In genomic region chr10:99233680-99234018, GRCh38 we compare ENCODE assay signal across 7 cellular contexts. TPM values are rescaled to one million over a fixed set of nuclear protein-coding genes. Genes with fewer than 3 reads are reported as not detected.
A peak's percentile ranks its signal among the peaks of the same experiment; 100 is the strongest.
DNase-seq lines count a peak whose midpoint lies in the region; ATAC-seq and TF ChIP-seq lines count a peak whose summit lies in the region.

No MANE protein-coding gene starts in this region.

- peak overlapping the region; percentile 94 for H3K4me2 ChIP-seq in hepatocyte

- peaks cover 23% of the 10 kb centered on the region for H3K4me1 ChIP-seq in hepatocyte (ENCODE audit: insufficient read depth)

- 4% methylated on average over 17 of the region's 17 CpGs for WGBS in hepatocyte (ENCODE audit: low lambda C conversion rate, missing lambda C conversion rate)

- H4K20me1 ChIP-seq in hepatocyte (ENCODE audit: insufficient read depth, poor library complexity, severe bottlenecking) = no peaks in the 10 kb centered on the region

- no peaks in the 10 kb centered on the region for H3K9me2 ChIP-seq in hepatocyte (replicated peaks; ENCODE audit: insufficient read depth)

- H3K36me3 ChIP-seq in hepatocyte (replicated peaks; ENCODE audit: insufficient read depth, low read depth) = no peaks in the 10 kb centered on the region

- H3K27me3 Mint-ChIP-seq in T-helper 17 cell = peaks cover 87% of the 10 kb centered on the region

- H3K79me2 ChIP-seq in hepatocyte = no peaks in the 10 kb centered on the region

- no peak for TF ChIP-seq CTCF in hepatocyte (IDR thresholded peaks at IDR 0.05; ENCODE audit: poor library complexity)

- peak overlapping the region; percentile 81 for H3K4me3 Mint-ChIP-seq in T-helper 17 cell

- H3K4me3 ChIP-seq in hepatocyte (peak overlapping the region; percentile 71), skin epidermis (peak overlapping the region in 6 of 7 experiments; percentile 18 to 41 (median 26))

- DNase-seq in T-helper 17 cell (no peak), hepatocyte (ENCODE audit: low spot score) (no peak), HCEC 1CT (no peak), NCI-H1105 (lab: John Stamatoyannopoulos, UW) (no peak), NCI-H2029 (lab: John Stamatoyannopoulos, UW) (no peak)

- H3K27ac Mint-ChIP-seq in T-helper 17 cell = no peak overlapping the region

- H3K27me3 ChIP-seq in hepatocyte = peaks cover 96% of the 10 kb centered on the region

- peak overlapping the region; percentile 42 for H3K27ac ChIP-seq in hepatocyte
- H3K27ac ChIP-seq in skin epidermis = peak overlapping the region in 6 of 21 experiments; percentile 2 to 79 (median 42)

- peak overlapping the region; percentile 84 for H2AFZ ChIP-seq in hepatocyte

- H3K4me1 Mint-ChIP-seq in T-helper 17 cell = peaks cover 12% of the 10 kb centered on the region

- no peaks in the 10 kb centered on the region for H3K36me3 Mint-ChIP-seq in T-helper 17 cell (ENCODE audit: low read depth)

- H3K9me3 ChIP-seq in T-helper 17 cell (ENCODE audit: control insufficient read depth, low read length, poor library complexity, severe bottlenecking) (no peaks in the 10 kb centered on the region), hepatocyte (ENCODE audit: low read depth) (no peaks in the 10 kb centered on the region)

- peak; percentile 8 for ATAC-seq in GM19452 (IDR thresholded peaks at IDR 0.05; ENCODE audit: unreplicated experiment)
- ATAC-seq in T-helper 17 cell = no peak

RNA-seq across cellular contexts. Expression of gene HPSE2, which starts 2.0 kb away (rescaled TPM):
- total RNA-seq in T-helper 17 cell (under 1 TPM in 1 of 2 donors, not detected in 1; 0.34 TPM), hepatocyte (2.4 and 5.7 TPM in 2 replicates)
- 3.7 and 4.2 TPM in 2 replicates for polyA plus RNA-seq in hepatocyte
